ENCODE assay signal across 1 cellular context in genomic region chr5:43313854-43314457, GRCh38.
TF ChIP-seq lines count a peak whose summit lies in the region.

No MANE protein-coding gene starts in this region.

TF ChIP-seq in IMR-90, 13 proteins besides CTCF, POLR2A, EP300 and RAD21 (continued from another document):
- TF ChIP-seq USF2 (IDR thresholded peaks at IDR 0.05; ENCODE audit: low read depth, low read length) = no peak
- no peak for TF ChIP-seq BHLHE40 (IDR thresholded peaks at IDR 0.05; ENCODE audit: low read depth, low read length)
- TF ChIP-seq ELK1 (IDR thresholded peaks at IDR 0.05; ENCODE audit: borderline replicate concordance, low read depth, low read length) = no peak
- TF ChIP-seq SMC3 (IDR thresholded peaks at IDR 0.05; ENCODE audit: low read depth, low read length) = no peak
- no peak for TF ChIP-seq MAZ (IDR thresholded peaks at IDR 0.05; ENCODE audit: borderline replicate concordance, low read depth, low read length)
- TF ChIP-seq CHD1 (IDR thresholded peaks at IDR 0.05; ENCODE audit: low read depth, low read length) = no peak
- no peak for TF ChIP-seq MAFK (IDR thresholded peaks at IDR 0.05; ENCODE audit: low read depth, low read length)
- no peak for TF ChIP-seq MXI1 (IDR thresholded peaks at IDR 0.05; ENCODE audit: borderline replicate concordance, low read depth, low read length)
- TF ChIP-seq CEBPB (IDR thresholded peaks at IDR 0.05; ENCODE audit: low read depth, low read length) = no peak
- TF ChIP-seq RCOR1 (IDR thresholded peaks at IDR 0.05; ENCODE audit: insufficient replicate concordance, low read length) = no peak
